ENCODE assay signal across 12 cellular contexts in the genomic region with DNA sequence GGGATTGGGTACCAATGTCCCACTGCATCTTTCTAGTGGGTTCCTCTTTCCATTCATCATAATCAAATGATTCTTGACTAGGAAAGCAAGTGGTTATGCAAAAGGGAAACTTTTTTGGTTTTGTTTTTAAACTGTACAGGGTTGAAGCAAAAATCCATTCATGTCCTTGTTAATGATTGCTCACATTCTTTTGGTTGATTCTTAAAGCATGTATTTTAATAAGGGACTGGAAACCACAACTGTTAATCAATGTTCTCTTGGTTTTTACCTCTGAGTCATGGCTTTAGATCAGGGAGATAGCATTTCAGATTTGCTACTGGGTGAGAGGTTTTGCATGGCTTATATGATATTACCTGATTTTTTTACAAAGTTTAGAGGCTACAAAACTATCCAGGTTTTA.
A peak's percentile ranks its signal among the peaks of the same experiment; 100 is the strongest.
DNase-seq lines count a peak whose midpoint lies in the region; ATAC-seq and FAIRE-seq lines count a peak whose summit lies in the region.
"Had no signal": no experiment of that assay in that cellular context is flagged by ENCODE, and none has a peak within 500 bp of the region (broad histone marks: within the 10 kb centered on the region; RNA-seq: fewer than 3 reads in every experiment).

No MANE protein-coding gene starts in this region.

- no peak overlapping the region for H3K4me3 Mint-ChIP-seq in activated CD4-positive, alpha-beta T cell treated with anti-CD3 and anti-CD28 coated beads, Interleukin-2, amount 10 ng/mL, durations not matched to agents 7 days and 5 days
- H3K4me3 Mint-ChIP-seq: activated naive CD8-positive, alpha-beta T cell; CD8-positive, alpha-beta T cell had no signal

- H3K27ac Mint-ChIP-seq in activated CD4-positive, alpha-beta T cell treated with anti-CD3 and anti-CD28 coated beads, Interleukin-2, amount 10 ng/mL, durations not matched to agents 7 days and 5 days = no peak overlapping the region
- H3K27ac Mint-ChIP-seq: activated naive CD8-positive, alpha-beta T cell; CD8-positive, alpha-beta T cell had no signal

- DNase-seq in GM19239 (ENCODE audit: insufficient read length, low spot score) (peak; percentile 9), renal cortical epithelial cell (ENCODE audit: low read depth) (peak; percentile 97), NCI-H1436 treated with DMSO at 0.1 percent for 48 hours (lab: John Stamatoyannopoulos, UW) (no peak), dedifferentiated amniotic fluid mesenchymal stem cell (ENCODE audit: extremely low spot score) (no peak)
- no peak for DNase-seq in activated CD4-positive, alpha-beta T cell treated with anti-CD3 and anti-CD28 coated beads, Interleukin-2, amount 10 ng/mL, durations not matched to agents 7 days and 5 days
- DNase-seq: CD8-positive, alpha-beta T cell; NCI-H226; PC-9; retina had no signal

- POLR2A ChIA-PET in activated CD4-positive, alpha-beta T cell treated with anti-CD3 and anti-CD28 coated beads, Interleukin-2, amount 10 ng/mL, durations not matched to agents 7 days and 5 days (lab: Charles Lee) = no interaction called here

- H3K36me3 Mint-ChIP-seq in activated CD4-positive, alpha-beta T cell treated with anti-CD3 and anti-CD28 coated beads, Interleukin-2, amount 10 ng/mL, durations not matched to agents 7 days and 5 days (ENCODE audit: low read depth) = no peaks in the 10 kb centered on the region
- H3K36me3 Mint-ChIP-seq: activated naive CD8-positive, alpha-beta T cell; CD8-positive, alpha-beta T cell had no signal

- CTCF ChIA-PET in activated CD4-positive, alpha-beta T cell treated with anti-CD3 and anti-CD28 coated beads, Interleukin-2, amount 10 ng/mL, durations not matched to agents 7 days and 5 days (lab: Charles Lee) = no interaction called here

- no peaks in the 10 kb centered on the region for H3K9me3 Mint-ChIP-seq in activated CD4-positive, alpha-beta T cell treated with anti-CD3 and anti-CD28 coated beads, Interleukin-2, amount 10 ng/mL, durations not matched to agents 7 days and 5 days
- H3K9me3 Mint-ChIP-seq: CD8-positive, alpha-beta T cell had no signal

- ATAC-seq in HG02678 (IDR thresholded peaks at IDR 0.05; ENCODE audit: unreplicated experiment) = peak; percentile 88
- ATAC-seq in HG03520 (IDR thresholded peaks at IDR 0.05; ENCODE audit: unreplicated experiment) = peak; percentile 50
- ATAC-seq: CD8-positive, alpha-beta T cell had no signal

- H3K4me1 Mint-ChIP-seq in activated CD4-positive, alpha-beta T cell treated with anti-CD3 and anti-CD28 coated beads, Interleukin-2, amount 10 ng/mL, durations not matched to agents 7 days and 5 days = no peaks in the 10 kb centered on the region

- no peaks in the 10 kb centered on the region for H3K27me3 Mint-ChIP-seq in activated CD4-positive, alpha-beta T cell treated with anti-CD3 and anti-CD28 coated beads, Interleukin-2, amount 10 ng/mL, durations not matched to agents 7 days and 5 days

- FAIRE-seq in GM19239 (lab: Jason Lieb, UNC) = peak; percentile 35

Comparison
In these comparisons a context has a peak if more than half of its experiments do, and no peak if none do; other contexts are left out.
1. DNase-seq: peak in GM19239 (single experiment) and renal cortical epithelial cell (single experiment); none in NCI-H1436 treated with DMSO at 0.1 percent for 48 hours (single experiment), dedifferentiated amniotic fluid mesenchymal stem cell (single experiment) and activated CD4-positive, alpha-beta T cell treated with anti-CD3 and anti-CD28 coated beads, Interleukin-2, amount 10 ng/mL, durations not matched to agents 7 days and 5 days (single experiment).